30 cellular contexts compared by ENCODE assay signal in the genomic region with DNA sequence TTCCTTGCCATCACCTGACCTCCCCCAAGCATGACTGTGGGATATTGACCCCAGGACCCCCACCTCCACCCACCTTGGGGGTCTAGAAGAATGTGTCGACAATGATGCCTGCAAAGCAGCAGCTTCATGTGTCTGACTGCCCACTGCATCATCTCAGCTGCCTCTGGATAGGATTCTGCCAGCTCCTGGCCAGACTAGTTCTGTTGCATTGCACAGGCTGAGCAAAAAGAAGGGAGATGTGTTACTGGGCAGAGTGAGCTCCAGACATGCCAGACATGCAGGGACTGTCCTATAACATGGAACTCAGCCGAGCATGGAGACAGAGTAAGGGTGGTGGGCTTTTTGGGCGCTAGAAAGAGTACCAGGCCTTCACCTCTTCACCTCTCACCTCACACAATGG. TPM values are rescaled to one million over a fixed set of nuclear protein-coding genes. Genes with fewer than 3 reads are reported as not detected.
"Had no signal": no experiment of that assay in that cellular context is flagged by ENCODE, and none has a peak within 500 bp of the region (broad histone marks: within the 10 kb centered on the region; RNA-seq: fewer than 3 reads in every experiment).

No MANE protein-coding gene starts in this region.

- H3K4me1 ChIP-seq: esophagus squamous epithelium, prostate gland, right atrium auricular region, sigmoid colon, spleen, thyroid gland had no signal

- H3K4me3 ChIP-seq: esophagus squamous epithelium, lung, mucosa of descending colon, prostate gland, right atrium auricular region, sigmoid colon, spleen, suprapubic skin, thyroid gland had no signal

- H3K36me3 ChIP-seq: esophagus squamous epithelium, prostate gland, right atrium auricular region, sigmoid colon, suprapubic skin, thyroid gland had no signal

- ATAC-seq: mucosa of descending colon; natural killer cell treated with Interleukin-12 subunit alpha and Interleukin-12 subunit beta and Interleukin-15 and Interleukin-18, amount 100 ng/mL, for 72 hours; stimulated activated naive B cell treated with anti-CD40 and anti-IgM and Interleukin-4, amounts not matched to agents 10 μg/mL and 1 μg/mL and 100 μg/mL, for 72 hours had no signal

- DNase-seq: caudate nucleus; cerebellar nuclear complex; effector CD8-positive, alpha-beta T cell; endodermal cell; esophagus squamous epithelium; head of caudate nucleus; mucosa of descending colon; naive B cell; sigmoid colon; spleen; stimulated activated CD4-positive, alpha-beta T cell treated with anti-CD3 and anti-CD28 coated beads, Interleukin-2, amount 100 ng/mL, for 48 hours; stimulated activated naive B cell treated with anti-CD40 and anti-IgM and Interleukin-4, amounts not matched to agents 10 μg/mL and 1 μg/mL and 100 μg/mL, for 72 hours; thyroid gland had no signal

- H3K27ac ChIP-seq: esophagus squamous epithelium, prostate gland, right atrium auricular region, sigmoid colon, spleen, suprapubic skin, thyroid gland had no signal

- H3K9me3 ChIP-seq: esophagus squamous epithelium, mucosa of descending colon, prostate gland, right atrium auricular region, suprapubic skin, thyroid gland had no signal

- FAIRE-seq: colon, frontal cortex, keratinocyte had no signal

- H3K27me3 ChIP-seq: esophagus squamous epithelium, right atrium auricular region, sigmoid colon, spleen, suprapubic skin, thyroid gland had no signal

RNA-seq across cellular contexts. Expression of gene BPIFC, which starts 47.0 kb away (rescaled TPM):
- total RNA-seq: endodermal cell; epithelial cell of proximal tubule; frontal cortex; glomerular endothelial cell; left lobe of liver; liver; lung; mesothelial cell of epicardium; mucosa of descending colon; natural killer cell treated with Interleukin-12 subunit alpha and Interleukin-12 subunit beta and Interleukin-15 and Interleukin-18, amount 100 ng/mL, for 72 hours; neural crest cell; osteocyte; prostate gland; right atrium auricular region; sigmoid colon; skeletal muscle tissue; spleen; thyroid gland; urinary bladder had no signal
- polyA plus RNA-seq: liver, lung, sigmoid colon, spleen, urinary bladder had no signal
